Comparison of ENCODE assay signal across 1 cellular context in the genomic region with DNA sequence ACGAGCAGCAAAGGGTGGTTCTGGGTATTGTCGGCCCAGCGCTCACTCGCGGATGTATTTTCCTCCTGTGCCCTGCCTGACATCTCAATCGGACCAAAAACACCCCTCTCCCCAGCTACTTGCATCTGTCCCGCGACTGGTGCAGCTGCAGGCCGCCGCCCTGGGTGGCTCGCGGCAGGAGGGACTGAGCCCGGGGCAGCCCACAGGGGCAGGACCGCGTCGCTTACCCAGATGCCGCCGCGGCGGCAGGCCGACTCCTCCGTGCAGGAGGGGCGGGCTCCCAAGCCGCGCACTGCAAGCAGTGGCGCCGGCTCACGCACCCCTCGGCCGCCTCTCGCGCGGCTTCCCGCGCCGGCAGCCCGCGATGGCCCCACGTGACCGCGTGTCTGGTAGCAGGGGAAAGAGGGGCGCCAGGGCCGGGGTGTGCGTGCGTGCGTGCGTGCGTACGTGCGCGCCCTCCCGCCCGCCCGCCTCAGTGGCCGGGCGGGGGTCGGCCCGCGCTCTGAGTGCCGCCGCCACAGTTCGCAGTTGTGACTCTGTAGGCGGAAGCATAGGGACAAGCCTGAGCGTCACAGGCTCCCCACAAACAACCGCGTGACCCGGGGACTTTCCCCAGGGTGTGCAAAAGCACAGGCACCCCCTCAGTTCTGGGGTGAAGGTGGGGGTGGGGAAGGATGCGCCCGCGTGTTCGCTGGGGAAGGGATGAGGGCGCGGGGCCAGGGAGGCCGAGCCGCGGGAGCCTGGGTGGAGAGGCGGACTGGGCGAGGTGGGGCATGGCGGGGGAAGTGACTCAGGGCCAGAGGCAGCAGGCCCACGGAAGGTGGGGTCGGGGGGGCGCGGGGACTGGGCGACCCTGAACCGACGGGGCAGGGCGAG.
TF ChIP-seq lines count a peak whose summit lies in the region.

A gene with protein sequence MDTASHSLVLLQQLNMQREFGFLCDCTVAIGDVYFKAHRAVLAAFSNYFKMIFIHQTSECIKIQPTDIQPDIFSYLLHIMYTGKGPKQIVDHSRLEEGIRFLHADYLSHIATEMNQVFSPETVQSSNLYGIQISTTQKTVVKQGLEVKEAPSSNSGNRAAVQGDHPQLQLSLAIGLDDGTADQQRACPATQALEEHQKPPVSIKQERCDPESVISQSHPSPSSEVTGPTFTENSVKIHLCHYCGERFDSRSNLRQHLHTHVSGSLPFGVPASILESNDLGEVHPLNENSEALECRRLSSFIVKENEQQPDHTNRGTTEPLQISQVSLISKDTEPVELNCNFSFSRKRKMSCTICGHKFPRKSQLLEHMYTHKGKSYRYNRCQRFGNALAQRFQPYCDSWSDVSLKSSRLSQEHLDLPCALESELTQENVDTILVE (minus strand): TSS at position 405 of the 876 bp plus-strand sequence. CDS start 13,305 bp downstream, outside the sequence.

TF ChIP-seq in Ishikawa, 13 proteins besides CTCF, POLR2A, EP300 and RAD21 (continued from another document):
- TF ChIP-seq, protein P1, sequence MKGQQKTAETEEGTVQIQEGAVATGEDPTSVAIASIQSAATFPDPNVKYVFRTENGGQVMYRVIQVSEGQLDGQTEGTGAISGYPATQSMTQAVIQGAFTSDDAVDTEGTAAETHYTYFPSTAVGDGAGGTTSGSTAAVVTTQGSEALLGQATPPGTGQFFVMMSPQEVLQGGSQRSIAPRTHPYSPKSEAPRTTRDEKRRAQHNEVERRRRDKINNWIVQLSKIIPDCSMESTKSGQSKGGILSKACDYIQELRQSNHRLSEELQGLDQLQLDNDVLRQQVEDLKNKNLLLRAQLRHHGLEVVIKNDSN (IDR thresholded peaks at IDR 0.05), result peak; percentile 95
- 0 out of 2 replicates have a peak, but pooled peaks have one; percentile 8 for TF ChIP-seq CREB1 (IDR thresholded peaks at IDR 0.05; ENCODE audit: low read depth)
- TF ChIP-seq CEBPB (IDR thresholded peaks at IDR 0.05), result no peak
- TF ChIP-seq, protein P2, sequence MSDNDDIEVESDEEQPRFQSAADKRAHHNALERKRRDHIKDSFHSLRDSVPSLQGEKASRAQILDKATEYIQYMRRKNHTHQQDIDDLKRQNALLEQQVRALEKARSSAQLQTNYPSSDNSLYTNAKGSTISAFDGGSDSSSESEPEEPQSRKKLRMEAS (IDR thresholded peaks at IDR 0.05), result peak; percentile 86
- peak; percentile 4; the same call in 1 of the 2 replicates for TF ChIP-seq TEAD4 (IDR thresholded peaks at IDR 0.05)
- peak; percentile 67 for TF ChIP-seq TAF1 (IDR thresholded peaks at IDR 0.05; ENCODE audit: low read depth)
TF ChIP-seq in Ishikawa: peak in this region for 10.
